In the genomic region with DNA sequence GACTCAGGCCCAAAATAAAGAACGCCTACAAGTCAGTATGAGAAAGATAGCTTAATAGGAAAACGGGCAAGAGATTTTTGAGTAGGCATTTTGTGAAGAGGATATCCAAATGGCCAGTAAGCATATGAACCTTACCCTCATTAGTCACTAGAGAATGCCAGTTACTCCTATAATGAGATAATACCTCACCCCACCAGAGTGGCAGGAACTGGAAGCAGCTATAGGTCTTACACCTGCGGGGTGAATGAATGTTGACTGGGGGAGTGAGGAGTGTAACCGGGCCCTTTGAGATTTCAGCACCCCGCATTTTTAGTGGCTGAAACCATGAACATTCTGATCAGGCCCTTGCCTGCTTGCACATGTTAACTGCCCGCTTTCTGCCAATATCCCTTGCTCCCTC, we compare ENCODE assay signal across 15 cellular contexts.
"Had no signal": no experiment of that assay in that cellular context is flagged by ENCODE, and none has a peak within 500 bp of the region (broad histone marks: within the 10 kb centered on the region; RNA-seq: fewer than 3 reads in every experiment).

No MANE protein-coding gene starts in this region.

- H3K4me3 Mint-ChIP-seq: effector memory CD8-positive, alpha-beta T cell; nephron progenitor cell had no signal

- H3K9me3 ChIP-seq: ovary, right atrium auricular region, sigmoid colon had no signal

- DNase-seq: effector memory CD8-positive, alpha-beta T cell; erythroblast; foreskin melanocyte; heart left ventricle; hippocampal formation; mesendoderm; naive B cell; nephron progenitor cell; ovary; sigmoid colon; stimulated activated CD4-positive, alpha-beta T cell treated with anti-CD3 and anti-CD28 coated beads, Interleukin-2, amount 100 ng/mL, for 24 hours; stimulated activated naive CD4-positive, alpha-beta T cell; trophoblast cell had no signal

- H3K36me3 ChIP-seq: heart left ventricle, ovary, right atrium auricular region, sigmoid colon had no signal

- H3K27me3 Mint-ChIP-seq: effector memory CD8-positive, alpha-beta T cell had no signal

- H3K4me1 Mint-ChIP-seq: nephron progenitor cell had no signal

- H3K9me3 Mint-ChIP-seq: effector memory CD8-positive, alpha-beta T cell; naive B cell had no signal

- H3K27ac Mint-ChIP-seq: naive B cell had no signal

- H3K27me3 ChIP-seq: ovary, right atrium auricular region had no signal

- H3K4me3 ChIP-seq: heart left ventricle, ovary, right atrium auricular region, sigmoid colon, skin epidermis had no signal

- H3K27ac ChIP-seq: heart left ventricle, right atrium auricular region, sigmoid colon had no signal

- ATAC-seq: effector memory CD8-positive, alpha-beta T cell; heart left ventricle had no signal

- H3K36me3 Mint-ChIP-seq: naive B cell had no signal

- H3K4me1 ChIP-seq: right atrium auricular region, sigmoid colon had no signal
